ENCODE assay signal across 8 cellular contexts in the genomic region with DNA sequence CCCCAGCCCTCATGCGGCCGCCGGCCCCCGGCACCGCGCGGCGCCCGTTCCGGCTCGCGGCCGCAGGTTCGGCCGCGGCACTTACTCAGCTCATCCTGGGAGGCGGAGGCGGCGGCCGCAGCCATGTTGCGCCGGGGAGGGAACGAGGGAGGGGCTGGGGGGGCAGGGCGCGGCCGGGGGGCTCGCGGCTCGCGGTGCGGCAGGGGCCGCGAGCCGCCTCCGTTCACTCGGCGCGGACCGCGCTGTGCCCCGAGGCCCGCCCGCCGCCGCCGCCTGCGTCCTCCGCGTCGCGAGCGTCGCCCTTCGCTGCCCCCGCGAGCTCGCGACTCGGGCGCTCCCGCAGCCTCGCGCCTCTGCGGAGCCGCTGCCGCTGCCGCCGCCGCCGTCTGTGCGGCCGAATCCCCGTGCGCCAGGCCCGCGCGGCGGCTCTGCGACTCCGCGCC. TPM values are rescaled to one million over a fixed set of nuclear protein-coding genes. Genes with fewer than 3 reads are reported as not detected.
DNase-seq lines count a peak whose midpoint lies in the region; ATAC-seq and TF ChIP-seq lines count a peak whose summit lies in the region.

No MANE protein-coding gene starts in this region.

- H3K9me3 Mint-ChIP-seq in HFFc6: no peaks in the 10 kb centered on the region

- CTCF ChIA-PET in PC-3 (lab: Charles Lee): interaction anchor here (0.6 kb wide), 1 partner anchor 99 kb away, joined by 8 read pairs; no protein-coding TSS in a partner anchor

- no peak overlapping the region for H3K4me3 Mint-ChIP-seq in HFFc6

- peaks cover 18% of the 10 kb centered on the region for H4K20me1 ChIP-seq in PC-3 (ENCODE audit: low read length)

- H3K36me3 ChIP-seq in PC-3 (ENCODE audit: low read depth, low read length): no peaks in the 10 kb centered on the region
- no peaks in the 10 kb centered on the region for H3K36me3 ChIP-seq in adrenal gland (replicated peaks in 1 of 2)

- H3K9ac ChIP-seq in PC-3 (ENCODE audit: low read length): peak overlapping the region; percentile 83; the same call in 1 of the 2 replicates

- no peaks in the 10 kb centered on the region for H3K27me3 ChIP-seq in PC-3 (ENCODE audit: low read length)
- H3K27me3 ChIP-seq in adrenal gland: no peaks in the 10 kb centered on the region

- no peaks in the 10 kb centered on the region for H3K36me3 Mint-ChIP-seq in HFFc6 (ENCODE audit: low read depth)

- peaks cover 10% of the 10 kb centered on the region for H3K4me1 ChIP-seq in PC-3 (ENCODE audit: insufficient read depth, low read length)
- peaks cover 8 to 18% of the 10 kb centered on the region in 2 donors for H3K4me1 ChIP-seq in adrenal gland (replicated peaks in 1 of 2)

- no peak overlapping the region for H3K27ac Mint-ChIP-seq in HFFc6

- intact Hi-C loops in PC-3 (cut with micrococcal nuclease): loop anchor here (5.0 kb wide), 1 partner anchor 41 kb away; no protein-coding TSS in a partner anchor
- intact Hi-C loops in adrenal gland (cut with DNase I): no loop called here

- H3K9me2 ChIP-seq in PC-3 (replicated peaks; ENCODE audit: low read length): no peaks in the 10 kb centered on the region

- 0% methylated on average over 4 to 80 of the region's 81 CpGs; no CpG with 5 or more reads in 1 of the 4 donors for WGBS in adrenal gland, 4 donors

- no peaks in the 10 kb centered on the region for H3K9me3 ChIP-seq in PC-3 (ENCODE audit: low read length)
- H3K9me3 ChIP-seq in adrenal gland (replicated peaks in 1 of 3): no peaks in the 10 kb centered on the region

- TF ChIP-seq POLR2A in adrenal gland (IDR thresholded peaks at IDR 0.05): peak in 1 of 2 donors; percentile 54

- H3F3A ChIP-seq in PC-3 (ENCODE audit: low read length, unreplicated experiment): no peaks in the 10 kb centered on the region

- H3K4me3 ChIP-seq in PC-3 (ENCODE audit: low read length): peak overlapping the region; percentile 97; the same call in 1 of the 2 replicates
- peak overlapping the region in 2 of 4 donors; percentile 86 to 94 for H3K4me3 ChIP-seq in adrenal gland

- H2AFZ ChIP-seq in PC-3 (ENCODE audit: low read length): no peak overlapping the region

- BruUV-seq in PC-3 (replicated peaks; lab: Mats Ljungman, UMichigan): no TSS peak

- no peaks in the 10 kb centered on the region; the same call in 1 of the 2 replicates for H3K27me3 Mint-ChIP-seq in HFFc6 (ENCODE audit: insufficient read depth)

- POLR2A ChIA-PET in PC-3 (lab: Charles Lee; ENCODE audit: unreplicated experiment): no interaction called here

- peaks cover 57% of the 10 kb centered on the region for H3K79me2 ChIP-seq in PC-3 (ENCODE audit: low read length)

- ATAC-seq in GM18511 (IDR thresholded peaks at IDR 0.05; ENCODE audit: unreplicated experiment) (peak; percentile 45), HG02938 (IDR thresholded peaks at IDR 0.05; ENCODE audit: unreplicated experiment) (peak; percentile 27), PC-3 (peak; percentile 22)

- H3K27ac ChIP-seq in PC-3 (ENCODE audit: low read length): no peak overlapping the region
- H3K27ac ChIP-seq in adrenal gland: peak overlapping the region in 4 of 5 donors; percentile 96 to 99 (median 96)

- peaks cover 35% of the 10 kb centered on the region for H3K4me1 Mint-ChIP-seq in HFFc6 (ENCODE audit: low read depth)

- DNase-seq in AG08395 (ENCODE audit: low spot score) (peak; percentile 50), PC-3 (peak; percentile 31), adrenal gland (peak in 2 of 7 donors; percentile 45 to 57), iPS-NIHi7 (ENCODE audit: extremely low spot score) (peak; percentile 67), HFFc6 (no peak)
- DNase-seq in stimulated activated CD4-positive, alpha-beta T cell treated with anti-CD3 and anti-CD28 coated beads, Interleukin-4, amount 100 ng/mL, for 1 hour: peak; percentile 61

- no peak overlapping the region for H3K4me2 ChIP-seq in PC-3 (ENCODE audit: low read length)

- TF ChIP-seq CTCF in PC-3 (conservative IDR thresholded peaks at IDR 0.05; ENCODE audit: low read depth, low read length): no peak
- no peak for TF ChIP-seq CTCF in adrenal gland (IDR thresholded peaks at IDR 0.05)
- no peak for TF ChIP-seq CTCF in HFFc6 (IDR thresholded peaks at IDR 0.05)

RNA-seq across cellular contexts. Expression of gene ECPAS, which starts 0.7 kb away (rescaled TPM):
- total RNA-seq in PC-3 (2014; rRNA removed) (69.0 and 87.3 TPM in 2 replicates), adrenal gland (10 to 100 TPM; 51.6 to 99.1 (median 88.7) TPM)
- 10 to 100 TPM; 17.3 to 88.2 (median 21.0) TPM for polyA plus RNA-seq in adrenal gland
- total RNA-seq in HFFc6 (2021; fragmentation: NEBNext Ultra II Directional; extraction: Animal tissue kit (Norgen Biotek cat#: 25700)): 10 to 100 TPM; 69.8 to 87.7 (median 77.6) TPM

RNA-seq across cellular contexts. Expression of gene ZNF483, which starts 41.5 kb away (rescaled TPM):
- total RNA-seq in PC-3 (2014; rRNA removed) (3.0 and 3.9 TPM in 2 replicates), adrenal gland (10 to 100 TPM; 11.7 to 25.1 (median 20.3) TPM)
- polyA plus RNA-seq in adrenal gland: 1 to 10 TPM; 1.2 to 9.7 (median 3.1) TPM
- under 1 TPM; 0.33 to 0.94 (median 0.84) TPM for total RNA-seq in HFFc6 (2021; fragmentation: NEBNext Ultra II Directional; extraction: Animal tissue kit (Norgen Biotek cat#: 25700))
